ENCODE assay signal across 22 cellular contexts in the genomic region with DNA sequence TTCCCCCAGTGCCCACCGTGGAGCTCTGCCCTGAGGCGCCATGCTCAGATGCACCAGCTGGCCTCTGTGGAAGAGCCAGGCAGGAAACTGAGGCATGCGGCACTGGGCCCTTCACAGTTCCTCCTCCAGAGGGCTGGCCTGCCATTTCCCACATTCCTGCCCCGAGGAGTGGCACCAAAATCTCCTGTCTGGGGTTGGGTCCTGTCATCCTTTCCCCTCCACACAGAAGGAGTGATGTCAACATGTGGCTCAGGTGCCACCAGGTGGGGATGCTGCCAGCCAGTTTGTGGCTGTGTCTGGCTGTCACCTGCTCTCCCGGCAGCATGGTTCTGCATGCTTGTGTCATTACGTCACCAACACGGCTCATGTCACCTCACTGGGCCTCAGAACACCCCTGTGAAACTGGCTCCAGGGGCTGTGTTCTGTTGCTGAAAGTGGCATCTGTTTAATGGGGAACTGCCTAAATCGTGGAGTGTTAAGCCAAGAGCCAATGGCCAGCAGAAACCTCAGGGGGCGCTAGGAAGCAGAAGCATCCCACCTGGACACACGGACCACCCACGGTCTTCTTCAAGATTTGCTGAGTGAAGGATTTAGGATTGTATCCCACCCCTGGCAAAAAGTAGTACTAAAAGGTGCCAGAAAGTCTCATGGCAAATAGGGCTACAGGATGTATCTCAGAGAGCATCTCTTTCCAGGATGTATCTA. TPM values are rescaled to one million over a fixed set of nuclear protein-coding genes. Genes with fewer than 3 reads are reported as not detected.
DNase-seq lines count a peak whose midpoint lies in the region; ATAC-seq and TF ChIP-seq lines count a peak whose summit lies in the region.
"Had no signal": no experiment of that assay in that cellular context is flagged by ENCODE, and none has a peak within 500 bp of the region (broad histone marks: within the 10 kb centered on the region; RNA-seq: fewer than 3 reads in every experiment).

No MANE protein-coding gene starts in this region.

- no CpG with 5 or more reads among the region's 11 CpGs for WGBS in H9 (ENCODE audit: extremely low coverage, insufficient read length, low lambda C conversion rate)

- H3K23me2 ChIP-seq in H9 (ENCODE audit: insufficient read length, low read depth, low read length, poor library complexity, severe bottlenecking) = no peaks in the 10 kb centered on the region

- no peak overlapping the region for H4K91ac ChIP-seq in H9 (ENCODE audit: insufficient read length, low read depth, low read length)

- H3K27me3 ChIP-seq in left ventricle myocardium inferior (ENCODE audit: low read depth) = no peaks in the 10 kb centered on the region
- no peaks in the 10 kb centered on the region for H3K27me3 ChIP-seq in H9 (ENCODE audit: insufficient read depth, low read length)
- H3K27me3 ChIP-seq in upper lobe of right lung = no peaks in the 10 kb centered on the region
- H3K27me3 ChIP-seq: breast epithelium, colonic mucosa, sigmoid colon had no signal

- no peaks in the 10 kb centered on the region for H4K20me1 ChIP-seq in H9 (ENCODE audit: control insufficient read depth, insufficient read depth, insufficient read length)

- no peaks in the 10 kb centered on the region for H3K79me1 ChIP-seq in H9 (ENCODE audit: insufficient read depth, low read depth, low read length, poor library complexity, severe bottlenecking)

- no peaks in the 10 kb centered on the region; a peak in 1 of 5 replicates for H3K9me3 Mint-ChIP-seq in H9
- H3K9me3 Mint-ChIP-seq: activated naive CD4-positive, alpha-beta T cell treated with anti-CD3 and anti-CD28 coated beads, Interleukin-2, amount 50 U/mL, for 72 hours; activated T-helper 1 cell treated with anti-CD3 and anti-CD28 coated beads, Interleukin-12 subunit alpha, Interleukin-12 subunit beta, Interleukin-2, Interleukin-4 antibody, amounts not matched to agents 30 ng/mL and 10 ng/mL and 1 ng/mL, durations not matched to agents 14 hours and 24 hours and 36 hours; stimulated activated memory B cell treated with anti-CD40 and anti-IgM and Interleukin-4, amounts not matched to agents 10 μg/mL and 1 μg/mL and 100 μg/mL, for 72 hours; T-helper 2 cell treated with Interferon-gamma antibody and Interleukin-4, amounts not matched to agents 5 μg/mL and 100 μg/mL, for 36 hours had no signal

- no peak overlapping the region for H4K5ac ChIP-seq in H9 (ENCODE audit: insufficient read length, low read depth, low read length)

- no peaks in the 10 kb centered on the region for H3K9me3 ChIP-seq in left ventricle myocardium inferior (replicated peaks)
- no peaks in the 10 kb centered on the region for H3K9me3 ChIP-seq in H9 (ENCODE audit: control insufficient read depth, low read depth, low read length)
- no peaks in the 10 kb centered on the region for H3K9me3 ChIP-seq in upper lobe of right lung
- H3K9me3 ChIP-seq: breast epithelium, colonic mucosa, sigmoid colon had no signal

- ATAC-seq in Right ventricle myocardium inferior (no peak), upper lobe of right lung (peak; percentile 33), GM18868 (IDR thresholded peaks at IDR 0.05; ENCODE audit: unreplicated experiment) (no peak), GM21723 (IDR thresholded peaks at IDR 0.05; ENCODE audit: unreplicated experiment) (no peak)
- ATAC-seq: activated naive CD4-positive, alpha-beta T cell treated with anti-CD3 and anti-CD28 coated beads, Interleukin-2, amount 50 U/mL, for 72 hours; SK-N-SH treated with all-trans-retinoic acid at 6 μM for 48 hours; stimulated activated memory B cell treated with anti-CD40 and anti-IgM and Interleukin-4, amounts not matched to agents 10 μg/mL and 1 μg/mL and 100 μg/mL, for 72 hours had no signal

- no peak for TF ChIP-seq CTCF in left ventricle myocardium inferior (IDR thresholded peaks at IDR 0.05; ENCODE audit: borderline replicate concordance)
- TF ChIP-seq CTCF in H9 (conservative IDR thresholded peaks at IDR 0.05) = peak; percentile 40; the same call in 2 of the 3 replicates
- no peak for TF ChIP-seq CTCF in upper lobe of right lung (IDR thresholded peaks at IDR 0.05)

- H3T11ph ChIP-seq in H9 (ENCODE audit: low read length) = no peak overlapping the region

- H3K4me1 Mint-ChIP-seq in H9 = peaks cover 8 to 13% of the 10 kb centered on the region in 2 experiments; a peak in 3 of 4 replicates
- H3K4me1 Mint-ChIP-seq: stimulated activated memory B cell treated with anti-CD40 and anti-IgM and Interleukin-4, amounts not matched to agents 10 μg/mL and 1 μg/mL and 100 μg/mL, for 72 hours had no signal

- H2AFZ ChIP-seq in H9 (ENCODE audit: low read length) = no peak overlapping the region

- no peaks in the 10 kb centered on the region for H3K79me2 ChIP-seq in H9 (ENCODE audit: insufficient read depth, low read length)

- H3K23ac ChIP-seq in H9 (ENCODE audit: insufficient read length, low read depth, low read length) = no peak overlapping the region

- H3K4ac ChIP-seq in H9 (ENCODE audit: low read depth, low read length) = no peak overlapping the region

- H3K18ac ChIP-seq in H9 (ENCODE audit: insufficient read length, low read depth, low read length) = no peak overlapping the region

- peaks cover 11 to 36% (median 31%) of the 10 kb centered on the region in 3 experiments for H3K36me3 Mint-ChIP-seq in H9 (ENCODE audit: insufficient read depth in 1 of 3, low read depth in 3 of 3)

- H3K9ac ChIP-seq in H9 (ENCODE audit: extremely low read depth, insufficient read length, low read length) = no peak overlapping the region

- DNase-seq in left ventricle myocardium inferior = no peak
- no peak for DNase-seq in Right ventricle myocardium inferior (ENCODE audit: missing footprints)
- peak; percentile 25 for DNase-seq in H9
- peak; percentile 52 for DNase-seq in islet precursor cell
- no peak for DNase-seq in upper lobe of right lung
- DNase-seq: colonic mucosa; effector CD8-positive, alpha-beta T cell; GOT3; mammary epithelial cell; NCI-H446 treated with DMSO at 0.1 percent for 48 hours; sigmoid colon; stimulated activated CD4-positive, alpha-beta T cell treated with anti-CD3 and anti-CD28 coated beads, Interleukin-4, amount 100 ng/mL, for 24 hours had no signal

- no peak overlapping the region for H4K8ac ChIP-seq in H9 (replicated peaks; ENCODE audit: insufficient read length, low read depth, low read length)

- H3K56ac ChIP-seq in H9 (ENCODE audit: insufficient read length, low read depth, low read length) = no peak overlapping the region

- no peak overlapping the region for H2BK20ac ChIP-seq in H9 (ENCODE audit: low read depth, low read length, poor library complexity, severe bottlenecking)

- no peak overlapping the region for H2BK12ac ChIP-seq in H9 (ENCODE audit: insufficient read length, low read depth, low read length)

- H3K27me3 Mint-ChIP-seq in H9 (ENCODE audit: low read depth) = peaks cover 11% of the 10 kb centered on the region
- H3K27me3 Mint-ChIP-seq: stimulated activated memory B cell treated with anti-CD40 and anti-IgM and Interleukin-4, amounts not matched to agents 10 μg/mL and 1 μg/mL and 100 μg/mL, for 72 hours had no signal

- H3K27ac ChIP-seq in left ventricle myocardium inferior (replicated peaks) = peak overlapping the region; percentile 66
- H3K27ac ChIP-seq in H9 (ENCODE audit: insufficient read length, low read depth, low read length) = no peak overlapping the region
- no peak overlapping the region for H3K27ac ChIP-seq in upper lobe of right lung
- H3K27ac ChIP-seq: colonic mucosa, sigmoid colon had no signal

- H3K27ac Mint-ChIP-seq in H9 = no peak overlapping the region; a peak in 1 of 7 replicates
- H3K27ac Mint-ChIP-seq: activated naive CD4-positive, alpha-beta T cell treated with anti-CD3 and anti-CD28 coated beads, Interleukin-2, amount 50 U/mL, for 72 hours; activated T-helper 1 cell treated with anti-CD3 and anti-CD28 coated beads, Interleukin-12 subunit alpha, Interleukin-12 subunit beta, Interleukin-2, Interleukin-4 antibody, amounts not matched to agents 30 ng/mL and 10 ng/mL and 1 ng/mL, durations not matched to agents 14 hours and 24 hours and 36 hours; stimulated activated memory B cell treated with anti-CD40 and anti-IgM and Interleukin-4, amounts not matched to agents 10 μg/mL and 1 μg/mL and 100 μg/mL, for 72 hours; T-helper 2 cell treated with Interferon-gamma antibody and Interleukin-4, amounts not matched to agents 5 μg/mL and 100 μg/mL, for 36 hours had no signal

- no peak overlapping the region for H3K4me3 ChIP-seq in left ventricle myocardium inferior
- H3K4me3 ChIP-seq in upper lobe of right lung = no peak overlapping the region
- H3K4me3 ChIP-seq: breast epithelium, colonic mucosa, sigmoid colon had no signal

- H3K4me3 Mint-ChIP-seq in H9 = no peak overlapping the region
- H3K4me3 Mint-ChIP-seq: activated T-helper 1 cell treated with anti-CD3 and anti-CD28 coated beads, Interleukin-12 subunit alpha, Interleukin-12 subunit beta, Interleukin-2, Interleukin-4 antibody, amounts not matched to agents 30 ng/mL and 10 ng/mL and 1 ng/mL, durations not matched to agents 14 hours and 24 hours and 36 hours; stimulated activated memory B cell treated with anti-CD40 and anti-IgM and Interleukin-4, amounts not matched to agents 10 μg/mL and 1 μg/mL and 100 μg/mL, for 72 hours; T-helper 2 cell treated with Interferon-gamma antibody and Interleukin-4, amounts not matched to agents 5 μg/mL and 100 μg/mL, for 36 hours had no signal

- intact Hi-C loops in left ventricle myocardium inferior (cut with micrococcal nuclease) (no loop called here), Right ventricle myocardium inferior (cut with DNase I) (no loop called here), upper lobe of right lung (cut with DNase I) (no loop called here)

- H3K36me3 ChIP-seq in left ventricle myocardium inferior = peaks cover 57% of the 10 kb centered on the region
- H3K36me3 ChIP-seq in upper lobe of right lung = peaks cover 71% of the 10 kb centered on the region

- H2BK5ac ChIP-seq in H9 (ENCODE audit: insufficient read length, low read length) = no peak overlapping the region

- H2BK15ac ChIP-seq in H9 (ENCODE audit: low read depth, low read length) = no peak overlapping the region

- no peak overlapping the region for H3K14ac ChIP-seq in H9 (ENCODE audit: insufficient read depth, low read length)

- no peak overlapping the region for H3K4me2 ChIP-seq in H9 (ENCODE audit: insufficient read depth, insufficient read length, low read length)

- no peak overlapping the region for H2AK5ac ChIP-seq in H9 (ENCODE audit: insufficient read length, low read length)

- no peak overlapping the region for H2BK120ac ChIP-seq in H9 (ENCODE audit: low read depth, low read length, poor library complexity, severe bottlenecking)

- peaks cover 72% of the 10 kb centered on the region for H3K4me1 ChIP-seq in left ventricle myocardium inferior
- H3K4me1 ChIP-seq in H9 (ENCODE audit: insufficient read depth, low read length) = no peaks in the 10 kb centered on the region
- no peaks in the 10 kb centered on the region for H3K4me1 ChIP-seq in upper lobe of right lung
- H3K4me1 ChIP-seq: breast epithelium, colonic mucosa, sigmoid colon had no signal

RNA-seq across cellular contexts. Expression of gene ZAP70, which starts 51.3 kb away (rescaled TPM):
- total RNA-seq in left ventricle myocardium inferior (0.55 TPM), Right ventricle myocardium inferior (1.6 TPM), H9 (2021) (0.22 and 0.24 TPM in 2 replicates), upper lobe of right lung (10.2 TPM)
- total RNA-seq: fibroblast of villous mesenchyme, kidney epithelial cell had no signal

Comparison
In these comparisons a context has a peak if more than half of its experiments do, and no peak if none do; other contexts are left out.
1. DNase-seq: peak in H9 (single experiment) and islet precursor cell (single experiment); none in left ventricle myocardium inferior (single experiment), Right ventricle myocardium inferior (single experiment) and upper lobe of right lung (single experiment).